Comparison of ENCODE assay signal across 1 cellular context in the genomic region with DNA sequence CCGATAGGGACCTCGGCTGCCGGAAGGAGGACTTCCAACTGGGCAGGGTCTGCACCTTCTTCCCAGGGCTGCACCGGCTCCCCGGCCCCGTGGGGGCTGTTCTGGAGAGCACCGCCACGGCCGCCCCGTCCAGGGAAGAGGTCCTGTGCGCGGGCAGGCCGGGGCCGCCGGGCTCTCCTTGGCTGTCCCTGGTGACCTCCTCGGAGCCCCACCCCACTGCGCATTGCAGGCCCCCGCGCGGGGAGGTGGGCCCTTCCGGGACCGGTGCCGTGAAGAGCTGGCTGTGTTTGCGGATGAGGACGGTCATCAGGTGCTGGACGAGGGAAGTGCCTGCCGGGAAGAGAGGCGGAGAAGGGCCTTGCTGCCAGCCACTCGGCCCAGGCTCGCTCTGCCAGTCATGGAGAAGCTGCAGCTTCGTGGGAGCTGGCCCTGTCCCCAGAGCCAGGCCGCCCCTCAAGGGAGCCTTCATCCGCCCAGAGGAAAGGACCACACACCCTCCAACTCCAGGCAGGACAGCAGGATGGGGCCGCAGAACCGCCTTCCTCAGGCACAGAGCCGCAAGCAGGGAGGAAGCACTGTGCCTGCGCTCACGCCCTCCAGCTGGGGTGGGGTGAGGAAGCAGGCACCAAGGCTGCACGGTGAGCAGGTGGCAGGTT.
TF ChIP-seq lines count a peak whose summit lies in the region.

No MANE protein-coding gene starts in this region.

TF ChIP-seq in H1, 55 proteins besides CTCF, POLR2A, EP300 and RAD21:
- TF ChIP-seq BACH1 (IDR thresholded peaks at IDR 0.05; ENCODE audit: low read length): no peak
- no peak for TF ChIP-seq NANOG (IDR thresholded peaks at IDR 0.05; ENCODE audit: insufficient read depth, low read depth, low read length, poor library complexity, severe bottlenecking)
- TF ChIP-seq SIN3A (conservative IDR thresholded peaks at IDR 0.05 in 1 of 2, IDR thresholded peaks at IDR 0.05 in 1 of 2; ENCODE audit: low read depth in 1 of 2, low read length in 2 of 2): no peak
- TF ChIP-seq, protein P1, sequence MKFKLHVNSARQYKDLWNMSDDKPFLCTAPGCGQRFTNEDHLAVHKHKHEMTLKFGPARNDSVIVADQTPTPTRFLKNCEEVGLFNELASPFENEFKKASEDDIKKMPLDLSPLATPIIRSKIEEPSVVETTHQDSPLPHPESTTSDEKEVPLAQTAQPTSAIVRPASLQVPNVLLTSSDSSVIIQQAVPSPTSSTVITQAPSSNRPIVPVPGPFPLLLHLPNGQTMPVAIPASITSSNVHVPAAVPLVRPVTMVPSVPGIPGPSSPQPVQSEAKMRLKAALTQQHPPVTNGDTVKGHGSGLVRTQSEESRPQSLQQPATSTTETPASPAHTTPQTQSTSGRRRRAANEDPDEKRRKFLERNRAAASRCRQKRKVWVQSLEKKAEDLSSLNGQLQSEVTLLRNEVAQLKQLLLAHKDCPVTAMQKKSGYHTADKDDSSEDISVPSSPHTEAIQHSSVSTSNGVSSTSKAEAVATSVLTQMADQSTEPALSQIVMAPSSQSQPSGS (IDR thresholded peaks at IDR 0.05; ENCODE audit: low read length): no peak
- no peak for TF ChIP-seq CBX5 (IDR thresholded peaks at IDR 0.05; ENCODE audit: low read depth, low read length)
- TF ChIP-seq RFX5 (IDR thresholded peaks at IDR 0.05; ENCODE audit: borderline replicate concordance, low read depth, low read length): no peak
- TF ChIP-seq POU5F1 (IDR thresholded peaks at IDR 0.05; ENCODE audit: low read depth, low read length): no peak
- no peak for TF ChIP-seq GABPA (IDR thresholded peaks at IDR 0.05; ENCODE audit: borderline replicate concordance, insufficient read depth, low read length)
- TF ChIP-seq SUZ12 (IDR thresholded peaks at IDR 0.05; ENCODE audit: low read length): no peak
- no peak for TF ChIP-seq GTF2F1 (IDR thresholded peaks at IDR 0.05; ENCODE audit: borderline replicate concordance, low read depth, low read length)
- TF ChIP-seq, protein P2, sequence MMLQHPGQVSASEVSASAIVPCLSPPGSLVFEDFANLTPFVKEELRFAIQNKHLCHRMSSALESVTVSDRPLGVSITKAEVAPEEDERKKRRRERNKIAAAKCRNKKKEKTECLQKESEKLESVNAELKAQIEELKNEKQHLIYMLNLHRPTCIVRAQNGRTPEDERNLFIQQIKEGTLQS (IDR thresholded peaks at IDR 0.05; ENCODE audit: insufficient read depth, low read depth, low read length): no peak
- TF ChIP-seq CTBP2 (IDR thresholded peaks at IDR 0.05; ENCODE audit: borderline replicate concordance, insufficient read depth, insufficient read length, low read length): no peak
- TF ChIP-seq CEBPB (IDR thresholded peaks at IDR 0.05; ENCODE audit: low read depth, low read length): no peak
- TF ChIP-seq SP4 (IDR thresholded peaks at IDR 0.05; ENCODE audit: low read length): no peak
TF ChIP-seq in H1: peak in this region for 0.
